ENCODE assay signal across 8 cellular contexts in genomic region chr13:24161010-24161775, GRCh38.
A peak's percentile ranks its signal among the peaks of the same experiment; 100 is the strongest.
DNase-seq lines count a peak whose midpoint lies in the region; ATAC-seq and TF ChIP-seq lines count a peak whose summit lies in the region.

No MANE protein-coding gene starts in this region.

- H3K4me3 Mint-ChIP-seq in stimulated activated naive B cell treated with anti-CD40 and anti-IgM and Interleukin-4, amounts not matched to agents 10 μg/mL and 1 μg/mL and 100 μg/mL, for 72 hours, result peak overlapping the region; percentile 92 to 98

- peak; percentile 48 for DNase-seq in GM03348 (ENCODE audit: low spot score)
- peak; percentile 38 for DNase-seq in MM.1S
- DNase-seq in activated CD4-positive, alpha-beta T cell treated with anti-CD3 and anti-CD28 coated beads, Interleukin-2, amount 50 U/mL, for 4 hours, result peak; percentile 25 to 28
- DNase-seq in stimulated activated naive B cell treated with anti-CD40 and anti-IgM and Interleukin-4, amounts not matched to agents 10 μg/mL and 1 μg/mL and 100 μg/mL, for 72 hours, result no peak
- DNase-seq in ecto neural progenitor cell (ENCODE audit: low spot score), result no peak

- H3K79me2 ChIP-seq in MM.1S (ENCODE audit: low read length), result 0 out of 2 replicates have a peak, but pooled peaks cover 4% of the 10 kb centered on the region

- peaks cover 24 to 26% of the 10 kb centered on the region in 2 donors for H3K27me3 Mint-ChIP-seq in stimulated activated naive B cell treated with anti-CD40 and anti-IgM and Interleukin-4, amounts not matched to agents 10 μg/mL and 1 μg/mL and 100 μg/mL, for 72 hours

- ATAC-seq in GM21825 (IDR thresholded peaks at IDR 0.05; ENCODE audit: unreplicated experiment), result peak; percentile 36
- ATAC-seq in stimulated activated naive B cell treated with anti-CD40 and anti-IgM and Interleukin-4, amounts not matched to agents 10 μg/mL and 1 μg/mL and 100 μg/mL, for 72 hours (replicated peaks), result peak; percentile 58 to 61

- no peaks in the 10 kb centered on the region for H3F3A ChIP-seq in MM.1S (ENCODE audit: insufficient read depth, low read length)

- peak overlapping the region; percentile 70 for H2AFZ ChIP-seq in MM.1S (ENCODE audit: low read length)

- no peaks in the 10 kb centered on the region for H3K9me3 Mint-ChIP-seq in stimulated activated naive B cell treated with anti-CD40 and anti-IgM and Interleukin-4, amounts not matched to agents 10 μg/mL and 1 μg/mL and 100 μg/mL, for 72 hours

- H3K4me1 Mint-ChIP-seq in stimulated activated naive B cell treated with anti-CD40 and anti-IgM and Interleukin-4, amounts not matched to agents 10 μg/mL and 1 μg/mL and 100 μg/mL, for 72 hours, result peaks cover 12 to 18% of the 10 kb centered on the region in 2 donors

- H3K4me1 ChIP-seq in MM.1S (ENCODE audit: low read length), result no peaks in the 10 kb centered on the region
- H3K4me1 ChIP-seq in endocrine pancreas (ENCODE audit: control insufficient read depth, insufficient read depth, low read length), result no peaks in the 10 kb centered on the region
- peaks cover 9% of the 10 kb centered on the region for H3K4me1 ChIP-seq in muscle layer of colon (ENCODE audit: insufficient read depth, low read length)

- H3K4me3 ChIP-seq in MM.1S (ENCODE audit: low read length) (peak overlapping the region; percentile 72), endocrine pancreas (ENCODE audit: control insufficient read depth, insufficient read depth, low read length) (peak overlapping the region; percentile 83), muscle layer of colon (ENCODE audit: low read depth in 1 of 2, low read length in 2 of 2) (peak overlapping the region; percentile 74 to 75)

- H3K27ac Mint-ChIP-seq in stimulated activated naive B cell treated with anti-CD40 and anti-IgM and Interleukin-4, amounts not matched to agents 10 μg/mL and 1 μg/mL and 100 μg/mL, for 72 hours, result peak overlapping the region; percentile 59

- H3K27ac ChIP-seq in MM.1S (ENCODE audit: low read length), result no peak overlapping the region
- H3K27ac ChIP-seq in muscle layer of colon (ENCODE audit: low read depth, low read length), result peak overlapping the region; percentile 29

- peaks cover 0 to 2% of the 10 kb centered on the region in 2 donors for H3K36me3 Mint-ChIP-seq in stimulated activated naive B cell treated with anti-CD40 and anti-IgM and Interleukin-4, amounts not matched to agents 10 μg/mL and 1 μg/mL and 100 μg/mL, for 72 hours

- H3K4me2 ChIP-seq in MM.1S (ENCODE audit: low read depth, low read length), result peak overlapping the region; percentile 59

- H3K36me3 ChIP-seq in MM.1S (replicated peaks; ENCODE audit: insufficient read depth, low read length) (no peaks in the 10 kb centered on the region), endocrine pancreas (ENCODE audit: control insufficient read depth, insufficient read depth, low read length) (no peaks in the 10 kb centered on the region), muscle layer of colon (ENCODE audit: insufficient read depth, low read length) (no peaks in the 10 kb centered on the region)

- no peaks in the 10 kb centered on the region for H3K9me2 ChIP-seq in MM.1S (replicated peaks; ENCODE audit: insufficient read depth, low read length)

- peak overlapping the region; percentile 47 for H3K9ac ChIP-seq in MM.1S (ENCODE audit: low read length)
- H3K9ac ChIP-seq in endocrine pancreas (ENCODE audit: control insufficient read depth, insufficient read depth, low read length), result peak overlapping the region; percentile 45
- H3K9ac ChIP-seq in muscle layer of colon (ENCODE audit: low read length), result peak overlapping the region; percentile 37

- no peaks in the 10 kb centered on the region for H4K20me1 ChIP-seq in MM.1S (ENCODE audit: insufficient read depth, low read length)

- H3K27me3 ChIP-seq in MM.1S (replicated peaks; ENCODE audit: insufficient read depth, low read length), result no peaks in the 10 kb centered on the region
- H3K27me3 ChIP-seq in endocrine pancreas (ENCODE audit: control insufficient read depth, insufficient read depth, low read length), result no peaks in the 10 kb centered on the region
- no peaks in the 10 kb centered on the region for H3K27me3 ChIP-seq in muscle layer of colon (ENCODE audit: control insufficient read depth in 1 of 2, insufficient read depth in 2 of 2, low read length in 2 of 2)

- no peak for TF ChIP-seq CTCF in MM.1S (IDR thresholded peaks at IDR 0.05; ENCODE audit: low read length)

- H3K9me3 ChIP-seq in MM.1S (replicated peaks; ENCODE audit: insufficient read depth, low read length) (no peaks in the 10 kb centered on the region), endocrine pancreas (ENCODE audit: control insufficient read depth, low read length) (no peaks in the 10 kb centered on the region), muscle layer of colon (ENCODE audit: low read length) (no peaks in the 10 kb centered on the region)

Comparison
In these comparisons a context has a peak if more than half of its experiments do, and no peak if none do; other contexts are left out.
1. DNase-seq: peak in GM03348 (single experiment), MM.1S (single experiment) and activated CD4-positive, alpha-beta T cell treated with anti-CD3 and anti-CD28 coated beads, Interleukin-2, amount 50 U/mL, for 4 hours (2 of 2); none in stimulated activated naive B cell treated with anti-CD40 and anti-IgM and Interleukin-4, amounts not matched to agents 10 μg/mL and 1 μg/mL and 100 μg/mL, for 72 hours (single experiment) and ecto neural progenitor cell (single experiment).
2. Peak in every context shown above with its lines, with median percentiles within 50 percentile points of each other: H3K4me3 ChIP-seq and H3K9ac ChIP-seq.